ENCODE assay signal across 8 cellular contexts in genomic region chr1:58768971-58769808, GRCh38. TPM values are rescaled to one million over a fixed set of nuclear protein-coding genes. Genes with fewer than 3 reads are reported as not detected.
A peak's percentile ranks its signal among the peaks of the same experiment; 100 is the strongest.
DNase-seq lines count a peak whose midpoint lies in the region; ATAC-seq and TF ChIP-seq lines count a peak whose summit lies in the region.

No MANE protein-coding gene starts in this region.

- H3K9me3 ChIP-seq in GM23248 (ENCODE audit: low read depth) (no peaks in the 10 kb centered on the region), OCI-LY3 (ENCODE audit: insufficient read depth, low read length) (no peaks in the 10 kb centered on the region)

- H3K9ac ChIP-seq in GM23248 (no peak overlapping the region), OCI-LY3 (ENCODE audit: low read length) (no peak overlapping the region)

- H3K36me3 ChIP-seq in GM23248 (ENCODE audit: low read depth) = no peaks in the 10 kb centered on the region
- no peaks in the 10 kb centered on the region for H3K36me3 ChIP-seq in OCI-LY3 (replicated peaks; ENCODE audit: low read depth, low read length)

- H3K27ac ChIP-seq in GM23248 (no peak overlapping the region), OCI-LY3 (ENCODE audit: low read length) (no peak overlapping the region)

- H3K4me3 ChIP-seq in AG09309 (ENCODE audit: control insufficient read depth, low read depth, low read length) (no peak overlapping the region), GM23248 (no peak overlapping the region), OCI-LY3 (ENCODE audit: low read length) (no peak overlapping the region), retinal pigment epithelial cell (ENCODE audit: low read length) (no peak overlapping the region)

- H3K4me1 ChIP-seq in GM23248 (ENCODE audit: insufficient read depth) (peaks cover 13% of the 10 kb centered on the region), OCI-LY3 (ENCODE audit: low read length) (peaks cover 13% of the 10 kb centered on the region)

- H3K27me3 ChIP-seq in GM23248 (replicated peaks; ENCODE audit: insufficient read depth) = no peaks in the 10 kb centered on the region
- no peaks in the 10 kb centered on the region for H3K27me3 ChIP-seq in OCI-LY3 (ENCODE audit: low read depth, low read length)

- peaks cover 14% of the 10 kb centered on the region for H3F3A ChIP-seq in GM23248 (ENCODE audit: insufficient read depth)

- H4K20me1 ChIP-seq in GM23248 (ENCODE audit: insufficient read depth) (no peaks in the 10 kb centered on the region), OCI-LY3 (ENCODE audit: insufficient read depth, low read length) (no peaks in the 10 kb centered on the region)

- TF ChIP-seq CTCF in AG09309 (IDR thresholded peaks at IDR 0.05; ENCODE audit: control insufficient read depth, insufficient read depth, low read depth, low read length, missing control alignments) (peak; percentile 91), OCI-LY3 (IDR thresholded peaks at IDR 0.05; ENCODE audit: low read depth, low read length) (peak; percentile 62), retinal pigment epithelial cell (conservative IDR thresholded peaks at IDR 0.05; ENCODE audit: low read depth, low read length) (peak; percentile 88)

- H3K9me2 ChIP-seq in GM23248 (ENCODE audit: insufficient read depth) = no peaks in the 10 kb centered on the region

- ATAC-seq in left cardiac atrium (peak in 1 of 2 donors; percentile 35), HG02970 (IDR thresholded peaks at IDR 0.05; ENCODE audit: low FRiP score, unreplicated experiment) (no peak), GM18505 (IDR thresholded peaks at IDR 0.05; ENCODE audit: unreplicated experiment) (no peak)

- H2AFZ ChIP-seq in GM23248 (peak overlapping the region; percentile 49), OCI-LY3 (ENCODE audit: low read depth, low read length) (no peak overlapping the region)

- in situ Hi-C loops in GM23248 (cut with MboI) = no loop called here

- DNase-seq in AG09309 (ENCODE audit: low read depth) (no peak), GM23248 (peak; percentile 79), amniotic epithelial cell (ENCODE audit: low read depth) (peak; percentile 53), left cardiac atrium (peak; percentile 86), retinal pigment epithelial cell (ENCODE audit: low read depth) (no peak)

- TF ChIP-seq POLR2A in GM18505 (IDR thresholded peaks at IDR 0.05; ENCODE audit: borderline replicate concordance, extremely low read depth, insufficient read depth, insufficient read length) = no peak

- intact Hi-C loops in left cardiac atrium (cut with DNase I) = no loop called here

- peak overlapping the region; percentile 58 for H3K4me2 ChIP-seq in GM23248 (ENCODE audit: unreplicated experiment)
- no peak overlapping the region for H3K4me2 ChIP-seq in OCI-LY3 (ENCODE audit: low read length)

- no peaks in the 10 kb centered on the region for H3K79me2 ChIP-seq in GM23248 (ENCODE audit: insufficient read depth)
- H3K79me2 ChIP-seq in OCI-LY3 (ENCODE audit: low read length) = no peaks in the 10 kb centered on the region

- 16% methylated on average over 22 of the region's 22 CpGs for WGBS in GM23248 (ENCODE audit: low coverage in 1 of 2, low lambda C conversion rate in 2 of 2, missing lambda C conversion rate in 2 of 2), 2 experiments

RNA-seq across cellular contexts. Expression of gene JUN, which starts 14.7 kb away (rescaled TPM):
- 107 and 112 TPM in 2 replicates for total RNA-seq in GM23248 (2014; rRNA removed; shearing (Covaris generic))
- 43.4 and 45.3 TPM in 2 replicates for polyA plus RNA-seq in GM23248 (2016; fragmentation: Nextera tagmentation; extraction: Ambion mirVana)
- total RNA-seq in left cardiac atrium = 10 to 100 TPM; 67.6 to 78.0 TPM

Comparison
In these comparisons a context has a peak if more than half of its experiments do, and no peak if none do; other contexts are left out.
1. DNase-seq: peak in GM23248 (single experiment), amniotic epithelial cell (single experiment) and left cardiac atrium (single experiment); none in AG09309 (single experiment) and retinal pigment epithelial cell (single experiment).
2. Peak in every context shown above with its lines, with median percentiles within 50 percentile points of each other: CTCF ChIP-seq.